Comparison of ENCODE assay signal across 9 cellular contexts in the genomic region with DNA sequence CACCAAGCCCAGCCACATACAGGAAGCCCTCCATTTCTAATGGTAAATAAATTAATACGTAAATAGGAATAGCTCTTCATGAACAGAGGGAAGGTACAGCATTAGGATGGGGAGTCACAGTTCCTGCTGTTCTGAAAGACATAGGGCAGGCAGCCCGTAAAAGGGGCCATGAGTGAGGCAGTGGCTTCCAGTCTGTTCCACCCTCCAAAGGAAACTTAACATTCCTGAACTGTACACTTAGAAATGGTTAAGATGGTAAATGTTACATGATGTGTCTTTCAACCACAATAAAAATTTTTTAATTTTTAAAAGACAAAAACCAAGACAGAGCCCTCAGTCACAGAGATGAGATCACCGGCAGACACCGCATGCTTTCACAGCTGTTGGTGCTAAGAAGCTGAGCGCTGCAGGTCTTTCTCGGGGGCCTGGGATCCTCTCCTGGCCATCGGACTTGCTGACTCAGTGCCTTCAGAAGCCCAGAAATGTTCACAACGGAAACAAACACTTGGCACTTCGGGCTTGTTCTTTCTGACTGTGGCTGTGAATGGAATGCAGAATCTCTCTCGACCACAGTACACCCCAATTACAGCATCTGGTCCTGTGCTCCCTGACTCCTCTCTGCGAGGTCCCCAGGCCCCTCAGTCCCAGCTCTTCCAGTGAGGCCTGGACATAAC. TPM values are rescaled to one million over a fixed set of nuclear protein-coding genes. Genes with fewer than 3 reads are reported as not detected.
DNase-seq lines count a peak whose midpoint lies in the region; ATAC-seq and TF ChIP-seq lines count a peak whose summit lies in the region.
"Had no signal": no experiment of that assay in that cellular context is flagged by ENCODE, and none has a peak within 500 bp of the region (broad histone marks: within the 10 kb centered on the region; RNA-seq: fewer than 3 reads in every experiment).

No MANE protein-coding gene starts in this region.

- 31% methylated on average over 9 of the region's 11 CpGs for WGBS in esophagus muscularis mucosa
- WGBS in aorta, 2 donors = 32 to 53% methylated on average over 11 of the region's 11 CpGs

- TF ChIP-seq POLR2A in esophagus muscularis mucosa (IDR thresholded peaks at IDR 0.05; ENCODE audit: low read depth) = no peak

- no peak overlapping the region for H3K4me3 ChIP-seq in esophagus muscularis mucosa
- H3K4me3 ChIP-seq in naive thymus-derived CD4-positive, alpha-beta T cell (ENCODE audit: low read length) = no peak overlapping the region
- H3K4me3 ChIP-seq in aorta (ENCODE audit: low read length in 2 of 2) = no peak overlapping the region

- peak; percentile 13 for DNase-seq in stimulated activated CD8-positive, alpha-beta memory T cell treated with anti-CD3 and anti-CD28 coated beads, Interleukin-12 subunit alpha, Interleukin-12 subunit beta, amount 100 ng/mL, for 1 hour (ENCODE audit: low read depth)
- DNase-seq in stimulated activated CD8-positive, alpha-beta memory T cell treated with anti-CD3 and anti-CD28 coated beads, Interleukin-4, amount 100 ng/mL, for 48 hours = no peak
- DNase-seq in esophagus muscularis mucosa (ENCODE audit: extremely low spot score) (no peak), aorta (peak in 1 of 2 donors; percentile 76), middle frontal gyrus (ENCODE audit: extremely low spot score, low spot score) (no peak), amniotic stem cell (lab: John Stamatoyannopoulos, UW) (no peak), HPDE6-E6E7 (ENCODE audit: extremely low spot score) (no peak)
- no peak for DNase-seq in naive thymus-derived CD4-positive, alpha-beta T cell
- DNase-seq: Calu3 had no signal

- CTCF ChIA-PET in naive thymus-derived CD4-positive, alpha-beta T cell (lab: Charles Lee) = interaction anchor here (0.6 kb wide), 1 partner anchor 489 kb away, joined by 3 read pairs; no protein-coding TSS in a partner anchor

- H3K27me3 Mint-ChIP-seq in naive thymus-derived CD4-positive, alpha-beta T cell = no peaks in the 10 kb centered on the region

- TF ChIP-seq EP300 in esophagus muscularis mucosa (IDR thresholded peaks at IDR 0.05) = no peak

- ATAC-seq in naive thymus-derived CD4-positive, alpha-beta T cell = peak; percentile 61
- peak; percentile 80 for ATAC-seq in aorta (ENCODE audit: low FRiP score)

- H3K4me3 Mint-ChIP-seq in naive thymus-derived CD4-positive, alpha-beta T cell = no peak overlapping the region

- TF ChIP-seq CTCF in esophagus muscularis mucosa (IDR thresholded peaks at IDR 0.05) = no peak

- H3K36me3 ChIP-seq in esophagus muscularis mucosa (peaks cover 11 to 88% (median 57%) of the 10 kb centered on the region in 4 donors), aorta (ENCODE audit: control insufficient read depth in 1 of 2, insufficient read depth in 2 of 2, low read length in 1 of 2) (peaks cover 0 to 2% of the 10 kb centered on the region in 2 donors)
- peaks cover under 1 to 69% (median 20%) of the 10 kb centered on the region in 3 experiments for H3K36me3 ChIP-seq in naive thymus-derived CD4-positive, alpha-beta T cell (ENCODE audit: control insufficient read depth in 2 of 3, insufficient read depth in 3 of 3, low read length in 3 of 3)

- no peaks in the 10 kb centered on the region for H3K9me3 ChIP-seq in esophagus muscularis mucosa
- H3K9me3 ChIP-seq in naive thymus-derived CD4-positive, alpha-beta T cell (ENCODE audit: control insufficient read depth in 2 of 3, low read length in 3 of 3) = no peaks in the 10 kb centered on the region
- no peaks in the 10 kb centered on the region for H3K9me3 ChIP-seq in aorta (ENCODE audit: control insufficient read depth, low read length)

- H3K36me3 Mint-ChIP-seq in naive thymus-derived CD4-positive, alpha-beta T cell = peaks cover 9 to 36% (median 16%) of the 10 kb centered on the region in 5 donors

- no peaks in the 10 kb centered on the region for H3K9me3 Mint-ChIP-seq in naive thymus-derived CD4-positive, alpha-beta T cell

- POLR2A ChIA-PET in naive thymus-derived CD4-positive, alpha-beta T cell (lab: Charles Lee) = no interaction called here

- peaks cover 29 to 41% (median 36%) of the 10 kb centered on the region in 4 donors for H3K4me1 ChIP-seq in esophagus muscularis mucosa
- H3K4me1 ChIP-seq in naive thymus-derived CD4-positive, alpha-beta T cell (ENCODE audit: control insufficient read depth in 2 of 2, insufficient read depth in 2 of 2, low read length in 2 of 2) = no peaks in the 10 kb centered on the region
- H3K4me1 ChIP-seq in aorta (ENCODE audit: control insufficient read depth in 1 of 2, insufficient read depth in 2 of 2, low read length in 2 of 2) = peaks cover 0 to 3% of the 10 kb centered on the region in 2 donors

- peaks cover 0 to 22% (median 11%) of the 10 kb centered on the region in 7 donors for H3K4me1 Mint-ChIP-seq in naive thymus-derived CD4-positive, alpha-beta T cell

- H3K27ac Mint-ChIP-seq in naive thymus-derived CD4-positive, alpha-beta T cell = peak overlapping the region in 2 of 9 donors; percentile 55 to 63

- H3K27me3 ChIP-seq in esophagus muscularis mucosa (no peaks in the 10 kb centered on the region), aorta (ENCODE audit: control insufficient read depth in 1 of 2, insufficient read depth in 2 of 2, low read length in 1 of 2) (no peaks in the 10 kb centered on the region)
- no peaks in the 10 kb centered on the region for H3K27me3 ChIP-seq in naive thymus-derived CD4-positive, alpha-beta T cell (ENCODE audit: control insufficient read depth in 2 of 2, insufficient read depth in 2 of 2, low read length in 2 of 2)

- intact Hi-C loops in esophagus muscularis mucosa (cut with DNase I) (no loop called here), aorta (cut with DNase I) (no loop called here)
- intact Hi-C loops in naive thymus-derived CD4-positive, alpha-beta T cell (cut with micrococcal nuclease) = no loop called here

- H3K27ac ChIP-seq in esophagus muscularis mucosa (replicated peaks in 1 of 4) (peak overlapping the region; percentile 36 to 82 (median 76)), aorta (ENCODE audit: low read depth in 1 of 2, low read length in 2 of 2) (peak overlapping the region in 1 of 2 donors; percentile 76)
- no peak overlapping the region for H3K27ac ChIP-seq in naive thymus-derived CD4-positive, alpha-beta T cell (ENCODE audit: low read depth, low read length)

RNA-seq across cellular contexts. Expression of a gene that starts 36.4 kb away (rescaled TPM):
- total RNA-seq in esophagus muscularis mucosa (10 to 100 TPM; 14.2 to 30.8 (median 18.0) TPM), aorta (10 to 100 TPM; 32.3 to 44.7 TPM)
- total RNA-seq in naive thymus-derived CD4-positive, alpha-beta T cell = 10 to 100 TPM; 40.8 to 60.1 (median 48.3) TPM
- 10 to 100 TPM in 1 of 2 donors, 1 to 10 TPM in 1; 9.5 to 14.6 TPM for polyA plus RNA-seq in naive thymus-derived CD4-positive, alpha-beta T cell
- polyA plus RNA-seq in aorta = 10 to 100 TPM in 1 of 2 donors, 1 to 10 TPM in 1; 7.1 to 15.7 TPM
